Comparison of ENCODE assay signal across 12 cellular contexts in the genomic region with DNA sequence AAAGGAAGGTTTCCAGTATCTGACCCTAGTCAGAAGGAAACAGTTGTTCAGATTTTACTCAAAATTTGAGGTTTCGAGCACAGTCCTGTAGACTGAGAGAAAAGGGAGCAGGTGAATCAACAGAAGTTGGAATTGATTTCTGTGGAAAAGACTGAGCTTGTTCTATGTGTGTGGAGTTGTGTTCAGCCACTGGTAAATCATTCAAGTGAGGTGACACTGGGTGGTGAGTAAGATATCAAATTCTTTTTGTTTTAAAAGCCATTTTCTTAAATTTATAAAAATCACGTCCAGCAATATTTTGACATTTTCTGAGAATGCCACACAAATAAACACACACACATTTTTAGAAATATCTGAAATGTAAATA.
"Had no signal": no experiment of that assay in that cellular context is flagged by ENCODE, and none has a peak within 500 bp of the region (broad histone marks: within the 10 kb centered on the region; RNA-seq: fewer than 3 reads in every experiment).

No MANE protein-coding gene starts in this region.

- H3K36me3 Mint-ChIP-seq: stimulated activated memory B cell treated with anti-CD40 and anti-IgM and Interleukin-4, amounts not matched to agents 10 μg/mL and 1 μg/mL and 100 μg/mL, for 72 hours; WTC11 had no signal

- H3K36me3 ChIP-seq: cardiac muscle cell, ovary, thyroid gland had no signal

- ATAC-seq: activated T-cell treated with anti-CD3 and anti-CD28 coated beads, Interleukin-2, amount 50 U/mL, for 4 hours; stimulated activated memory B cell treated with anti-CD40 and anti-IgM and Interleukin-4, amounts not matched to agents 10 μg/mL and 1 μg/mL and 100 μg/mL, for 72 hours; WTC11 had no signal

- DNase-seq: activated CD4-positive, alpha-beta memory T cell treated with anti-CD3 and anti-CD28 coated beads, Interleukin-2, amount 10 ng/mL, durations not matched to agents 7 days and 5 days; activated CD4-positive, alpha-beta T cell treated with anti-CD3 and anti-CD28 coated beads for 4 hours; activated effector memory CD4-positive, alpha-beta T cell treated with Interleukin-2 at 50 U/mL for 16 hours; activated naive CD4-positive, alpha-beta T cell treated with anti-CD3 and anti-CD28 coated beads, Interleukin-2, amount 50 U/mL, for 16 hours; activated T-cell treated with anti-CD3 and anti-CD28 coated beads, Interleukin-2, amount 50 U/mL, for 4 hours; ovary; thyroid gland had no signal

- H3K9me3 ChIP-seq: ovary, thyroid gland had no signal

- H3K27me3 Mint-ChIP-seq: activated CD4-positive, alpha-beta memory T cell treated with anti-CD3 and anti-CD28 coated beads, Interleukin-2, amount 10 ng/mL, durations not matched to agents 7 days and 5 days; stimulated activated memory B cell treated with anti-CD40 and anti-IgM and Interleukin-4, amounts not matched to agents 10 μg/mL and 1 μg/mL and 100 μg/mL, for 72 hours had no signal

- H3K4me1 Mint-ChIP-seq: activated CD4-positive, alpha-beta memory T cell treated with anti-CD3 and anti-CD28 coated beads, Interleukin-2, amount 10 ng/mL, durations not matched to agents 7 days and 5 days; stimulated activated memory B cell treated with anti-CD40 and anti-IgM and Interleukin-4, amounts not matched to agents 10 μg/mL and 1 μg/mL and 100 μg/mL, for 72 hours; WTC11 had no signal

- H3K27ac Mint-ChIP-seq: activated CD4-positive, alpha-beta memory T cell treated with anti-CD3 and anti-CD28 coated beads, Interleukin-2, amount 10 ng/mL, durations not matched to agents 7 days and 5 days; stimulated activated memory B cell treated with anti-CD40 and anti-IgM and Interleukin-4, amounts not matched to agents 10 μg/mL and 1 μg/mL and 100 μg/mL, for 72 hours; T-helper 1 cell treated with Interleukin-12 subunit alpha and Interleukin-12 subunit beta and Interleukin-4 antibody, amounts not matched to agents 30 μg/mL and 1 μg/mL, for 36 hours; WTC11 had no signal

- H3K27ac ChIP-seq: cardiac muscle cell, epithelial cell of prostate, ovary, thyroid gland had no signal

- H3K4me1 ChIP-seq: thyroid gland had no signal

- H3K4me3 Mint-ChIP-seq: activated CD4-positive, alpha-beta memory T cell treated with anti-CD3 and anti-CD28 coated beads, Interleukin-2, amount 10 ng/mL, durations not matched to agents 7 days and 5 days; activated T-cell treated with anti-CD3 and anti-CD28 coated beads, Interleukin-2, amount 50 U/mL, for 4 hours; stimulated activated memory B cell treated with anti-CD40 and anti-IgM and Interleukin-4, amounts not matched to agents 10 μg/mL and 1 μg/mL and 100 μg/mL, for 72 hours; T-helper 1 cell treated with Interleukin-12 subunit alpha and Interleukin-12 subunit beta and Interleukin-4 antibody, amounts not matched to agents 30 μg/mL and 1 μg/mL, for 36 hours; WTC11 had no signal

- H3K4me3 ChIP-seq: cardiac muscle cell, ovary, thyroid gland had no signal

- H3K27me3 ChIP-seq: cardiac muscle cell, ovary, thyroid gland had no signal

- H3K9me3 Mint-ChIP-seq: T-helper 1 cell treated with Interleukin-12 subunit alpha and Interleukin-12 subunit beta and Interleukin-4 antibody, amounts not matched to agents 30 μg/mL and 1 μg/mL, for 36 hours; WTC11 had no signal
